ENCODE assay signal across 37 cellular contexts in the genomic region with DNA sequence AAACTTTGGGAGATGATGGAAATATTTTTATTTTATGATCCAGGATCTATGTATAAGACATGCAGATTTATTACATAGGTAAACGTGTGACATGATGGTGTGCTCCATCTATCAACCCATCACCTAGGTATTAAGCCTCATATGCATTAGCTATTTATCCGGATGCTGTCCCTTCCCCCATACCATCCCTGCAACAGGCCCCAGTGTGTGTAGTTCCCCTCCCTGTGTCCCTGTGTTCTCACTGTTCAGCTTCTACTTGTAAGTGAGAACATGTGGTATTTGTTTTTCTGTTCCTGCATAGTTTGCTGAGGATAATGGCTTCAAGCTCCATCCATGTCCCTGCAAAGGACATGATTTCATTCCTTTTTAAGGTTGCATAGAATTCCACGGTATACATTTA.
"Had no signal": no experiment of that assay in that cellular context is flagged by ENCODE, and none has a peak within 500 bp of the region (broad histone marks: within the 10 kb centered on the region; RNA-seq: fewer than 3 reads in every experiment).

No MANE protein-coding gene starts in this region.

- ATAC-seq: activated CD8-positive, alpha-beta T cell treated with anti-CD3 and anti-CD28 coated beads for 36 hours; activated naive CD4-positive, alpha-beta T cell treated with anti-CD3 and anti-CD28 coated beads, Interleukin-2, amount 50 U/mL, for 72 hours; activated T-cell treated with anti-CD3 and anti-CD28 coated beads, Interleukin-2, amount 50 U/mL, for 4 hours; activated T-cell treated with anti-CD3 and anti-CD28 coated beads, Interleukin-2, amount 50 U/mL, for 72 hours; activated T-helper 17 cell treated with anti-CD3 and anti-CD28 coated beads, Interleukin-2, amount 50 U/mL, for 72 hours had no signal

- H3K36me3 Mint-ChIP-seq: brain had no signal

- H3K27me3 Mint-ChIP-seq: activated B cell treated with CpG ODN at 0.5 μM for 24 hours; activated CD4-positive, alpha-beta memory T cell treated with anti-CD3 and anti-CD28 coated beads for 36 hours; activated CD8-positive, alpha-beta T cell treated with anti-CD3 and anti-CD28 coated beads for 36 hours; activated T-helper 17 cell treated with anti-CD3 and anti-CD28 coated beads, Interleukin-2, amount 50 U/mL, for 72 hours had no signal

- H3K27me3 ChIP-seq: adrenal gland, cardiac muscle cell had no signal

- DNase-seq: activated B cell treated with CpG ODN at 0.5 μM for 24 hours; activated CD4-positive, alpha-beta memory T cell treated with anti-CD3 and anti-CD28 coated beads for 36 hours; activated CD4-positive, alpha-beta T cell treated with anti-CD3 and anti-CD28 coated beads for 4 hours; activated CD4-positive, alpha-beta T cell treated with anti-CD3 and anti-CD28 coated beads, Interleukin-2, amount 10 ng/mL, durations not matched to agents 24 days and 14 days; activated CD4-positive, alpha-beta T cell treated with anti-CD3 and anti-CD28 coated beads, Interleukin-2, amount 50 U/mL, for 1 hour; activated CD4-positive, alpha-beta T cell treated with anti-CD3 and anti-CD28 coated beads, Interleukin-2, amount 50 U/mL, for 4 hours; activated CD4-positive, CD25-positive, alpha-beta regulatory T cell treated with anti-CD3 and anti-CD28 coated beads, Interleukin-2, amount 50 U/mL, for 72 hours; activated CD8-positive, alpha-beta memory T cell treated with anti-CD3 and anti-CD28 coated beads, Interleukin-2, amount 50 U/mL, for 4 hours; activated CD8-positive, alpha-beta T cell treated with anti-CD3 and anti-CD28 coated beads for 36 hours; activated effector memory CD4-positive, alpha-beta T cell treated with anti-CD3 and anti-CD28 coated beads, Interleukin-2, amount 50 U/mL, for 16 hours; activated gamma-delta T cell treated with Interleukin-2 at 50 U/mL for 16 hours; activated naive CD4-positive, alpha-beta T cell; activated naive CD4-positive, alpha-beta T cell treated with anti-CD3 and anti-CD28 coated beads for 36 hours; activated naive CD4-positive, alpha-beta T cell treated with anti-CD3 and anti-CD28 coated beads, Interleukin-2, amount 50 U/mL, for 16 hours; activated naive CD8-positive, alpha-beta T cell treated with anti-CD3 and anti-CD28 coated beads for 36 hours; activated T-cell treated with anti-CD3 and anti-CD28 coated beads for 4 hours; activated T-cell treated with anti-CD3 and anti-CD28 coated beads, Interleukin-2, amount 50 U/mL, for 1 hour; activated T-cell treated with anti-CD3 and anti-CD28 coated beads, Interleukin-2, amount 50 U/mL, for 4 hours; activated T-cell treated with anti-CD3 and anti-CD28 coated beads, Interleukin-2, amount 50 U/mL, for 72 hours; adrenal gland; amniotic stem cell; aorta; caudate nucleus; cerebellar nuclear complex; T-helper 2 cell; T-helper 9 cell had no signal

- H3K4me3 ChIP-seq: adrenal gland, cardiac muscle cell had no signal

- H3K27ac ChIP-seq: adrenal gland, cardiac muscle cell, VCaP had no signal

- FAIRE-seq: bronchial epithelial cell, TTC549 had no signal

- H3K4me1 ChIP-seq: adrenal gland had no signal

- H3K4me1 Mint-ChIP-seq: activated B cell treated with CpG ODN at 0.5 μM for 24 hours; activated CD4-positive, alpha-beta T cell treated with anti-CD3 and anti-CD28 coated beads, Interleukin-2, amount 10 ng/mL, durations not matched to agents 24 days and 14 days; activated naive CD8-positive, alpha-beta T cell treated with anti-CD3 and anti-CD28 coated beads for 36 hours; activated T-helper 17 cell treated with anti-CD3 and anti-CD28 coated beads, Interleukin-2, amount 50 U/mL, for 72 hours; brain; central memory CD8-positive, alpha-beta T cell had no signal

- H3K27ac Mint-ChIP-seq: activated B cell treated with CpG ODN at 0.5 μM for 24 hours; activated CD4-positive, alpha-beta memory T cell treated with anti-CD3 and anti-CD28 coated beads for 36 hours; activated CD4-positive, alpha-beta T cell treated with anti-CD3 and anti-CD28 coated beads, Interleukin-2, amount 10 ng/mL, durations not matched to agents 24 days and 14 days; activated CD8-positive, alpha-beta T cell treated with anti-CD3 and anti-CD28 coated beads for 36 hours; activated naive CD4-positive, alpha-beta T cell treated with anti-CD3 and anti-CD28 coated beads for 36 hours; activated naive CD4-positive, alpha-beta T cell treated with anti-CD3 and anti-CD28 coated beads, Interleukin-2, amount 50 U/mL, for 72 hours; activated naive CD8-positive, alpha-beta T cell treated with anti-CD3 and anti-CD28 coated beads for 36 hours; activated T-cell treated with anti-CD3 and anti-CD28 coated beads, Interleukin-2, amount 50 U/mL, for 72 hours; activated T-helper 1 cell treated with anti-CD3 and anti-CD28 coated beads, Interleukin-12 subunit alpha, Interleukin-12 subunit beta, Interleukin-2, Interleukin-4 antibody, amounts not matched to agents 30 ng/mL and 10 ng/mL and 1 ng/mL, durations not matched to agents 14 hours and 24 hours and 36 hours; activated T-helper 17 cell treated with anti-CD3 and anti-CD28 coated beads, Interleukin-2, amount 50 U/mL, for 72 hours; brain; T-helper 1 cell treated with Interleukin-12 subunit alpha and Interleukin-12 subunit beta and Interleukin-4 antibody, amounts not matched to agents 30 μg/mL and 1 μg/mL, for 36 hours; T-helper 2 cell treated with Interferon-gamma antibody and Interleukin-4, amounts not matched to agents 5 μg/mL and 100 μg/mL, for 36 hours had no signal

- H3K36me3 ChIP-seq: adrenal gland, cardiac muscle cell had no signal

- H3K4me3 Mint-ChIP-seq: activated B cell treated with CpG ODN at 0.5 μM for 24 hours; activated CD4-positive, alpha-beta memory T cell treated with anti-CD3 and anti-CD28 coated beads for 36 hours; activated CD4-positive, alpha-beta T cell treated with anti-CD3 and anti-CD28 coated beads, Interleukin-2, amount 10 ng/mL, durations not matched to agents 24 days and 14 days; activated CD8-positive, alpha-beta T cell treated with anti-CD3 and anti-CD28 coated beads for 36 hours; activated naive CD4-positive, alpha-beta T cell treated with anti-CD3 and anti-CD28 coated beads for 36 hours; activated naive CD8-positive, alpha-beta T cell treated with anti-CD3 and anti-CD28 coated beads for 36 hours; activated T-cell treated with anti-CD3 and anti-CD28 coated beads, Interleukin-2, amount 50 U/mL, for 4 hours; activated T-cell treated with anti-CD3 and anti-CD28 coated beads, Interleukin-2, amount 50 U/mL, for 72 hours; activated T-helper 1 cell treated with anti-CD3 and anti-CD28 coated beads, Interleukin-12 subunit alpha, Interleukin-12 subunit beta, Interleukin-2, Interleukin-4 antibody, amounts not matched to agents 30 ng/mL and 10 ng/mL and 1 ng/mL, durations not matched to agents 14 hours and 24 hours and 36 hours; activated T-helper 17 cell treated with anti-CD3 and anti-CD28 coated beads, Interleukin-2, amount 50 U/mL, for 72 hours; brain; central memory CD8-positive, alpha-beta T cell; T-helper 1 cell treated with Interleukin-12 subunit alpha and Interleukin-12 subunit beta and Interleukin-4 antibody, amounts not matched to agents 30 μg/mL and 1 μg/mL, for 36 hours; T-helper 2 cell treated with Interferon-gamma antibody and Interleukin-4, amounts not matched to agents 5 μg/mL and 100 μg/mL, for 36 hours had no signal

- H3K9me3 ChIP-seq: adrenal gland had no signal
